Comparison of ENCODE assay signal across 22 cellular contexts in the genomic region with DNA sequence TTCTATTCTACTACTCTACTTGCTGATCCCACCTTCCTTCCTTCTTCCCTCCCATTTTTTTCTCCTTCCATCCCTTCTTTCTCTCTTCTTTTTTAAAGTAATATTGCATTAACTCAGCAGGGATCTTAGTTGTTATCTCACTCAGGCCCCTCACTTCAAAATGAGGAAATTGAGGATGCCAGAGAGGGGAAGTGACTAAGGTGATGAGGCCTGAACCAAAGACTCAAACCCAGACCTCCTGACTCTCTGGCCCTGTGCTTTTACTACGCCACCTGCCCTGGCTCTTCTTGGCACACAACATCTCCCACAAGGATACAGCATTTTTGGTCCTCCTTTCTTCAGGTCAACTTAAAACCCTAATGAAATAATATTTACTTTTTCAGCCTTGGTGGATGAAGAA.
"Had no signal": no experiment of that assay in that cellular context is flagged by ENCODE, and none has a peak within 500 bp of the region (broad histone marks: within the 10 kb centered on the region; RNA-seq: fewer than 3 reads in every experiment).

No MANE protein-coding gene starts in this region.

- H3K36me3 ChIP-seq: heart left ventricle, ovary, prostate gland, spleen, thoracic aorta, upper lobe of left lung had no signal

- H3K27ac Mint-ChIP-seq: activated CD4-positive, alpha-beta T cell treated with anti-CD3 and anti-CD28 coated beads, Interleukin-2, amount 10 ng/mL, durations not matched to agents 7 days and 5 days; activated CD8-positive, alpha-beta memory T cell treated with anti-CD3 and anti-CD28 coated beads, Interleukin-2, amount 10 ng/mL, durations not matched to agents 7 days and 5 days; activated CD8-positive, alpha-beta T cell treated with anti-CD3 and anti-CD28 coated beads for 36 hours; activated naive CD8-positive, alpha-beta T cell treated with anti-CD3 and anti-CD28 coated beads, Interleukin-2, amount 50 U/mL, for 24 hours; natural killer cell treated with Interleukin-12 subunit alpha and Interleukin-12 subunit beta and Interleukin-15 and Interleukin-18, amount 100 ng/mL, for 72 hours had no signal

- H3K36me3 Mint-ChIP-seq: activated CD8-positive, alpha-beta memory T cell treated with anti-CD3 and anti-CD28 coated beads, Interleukin-2, amount 10 ng/mL, durations not matched to agents 7 days and 5 days; natural killer cell treated with Interleukin-12 subunit alpha and Interleukin-12 subunit beta and Interleukin-15 and Interleukin-18, amount 100 ng/mL, for 72 hours had no signal

- DNase-seq: activated CD4-positive, alpha-beta T cell treated with anti-CD3 and anti-CD28 coated beads, Interleukin-2, amount 10 ng/mL, durations not matched to agents 7 days and 5 days; activated CD8-positive, alpha-beta memory T cell treated with anti-CD3 and anti-CD28 coated beads, Interleukin-2, amount 10 ng/mL, durations not matched to agents 7 days and 5 days; activated CD8-positive, alpha-beta T cell treated with anti-CD3 and anti-CD28 coated beads for 36 hours; activated gamma-delta T cell; activated naive CD4-positive, alpha-beta T cell treated with anti-CD3 and anti-CD28 coated beads, Interleukin-2, amount 50 U/mL, for 16 hours; activated naive CD8-positive, alpha-beta T cell treated with anti-CD3 and anti-CD28 coated beads, Interleukin-2, amount 50 U/mL, for 24 hours; activated T-cell treated with anti-CD3 and anti-CD28 coated beads for 4 hours; cerebellar nuclear complex; cortex of kidney; heart left ventricle; midbrain; ovary; spleen; stimulated activated CD4-positive, alpha-beta T cell treated with anti-CD3 and anti-CD28 coated beads, Interleukin-4, amount 100 ng/mL, for 1 hour; stimulated activated naive CD4-positive, alpha-beta T cell treated with Interleukin-2 at 50 U/mL for 16 hours; T1000; upper lobe of left lung had no signal

- H3K27me3 ChIP-seq: heart left ventricle, ovary, upper lobe of left lung had no signal

- FAIRE-seq: islet of Langerhans had no signal

- H3K9me3 ChIP-seq: heart left ventricle, ovary, prostate gland, spleen, thoracic aorta, upper lobe of left lung had no signal

- H3K4me3 ChIP-seq: heart left ventricle, ovary, prostate gland, spleen, thoracic aorta, upper lobe of left lung had no signal

- H3K4me3 Mint-ChIP-seq: activated CD4-positive, alpha-beta T cell treated with anti-CD3 and anti-CD28 coated beads, Interleukin-2, amount 10 ng/mL, durations not matched to agents 7 days and 5 days; activated CD8-positive, alpha-beta memory T cell treated with anti-CD3 and anti-CD28 coated beads, Interleukin-2, amount 10 ng/mL, durations not matched to agents 7 days and 5 days; activated CD8-positive, alpha-beta T cell treated with anti-CD3 and anti-CD28 coated beads for 36 hours; activated naive CD8-positive, alpha-beta T cell treated with anti-CD3 and anti-CD28 coated beads, Interleukin-2, amount 50 U/mL, for 24 hours; natural killer cell treated with Interleukin-12 subunit alpha and Interleukin-12 subunit beta and Interleukin-15 and Interleukin-18, amount 100 ng/mL, for 72 hours had no signal

- H3K9me3 Mint-ChIP-seq: activated CD4-positive, alpha-beta T cell treated with anti-CD3 and anti-CD28 coated beads, Interleukin-2, amount 10 ng/mL, durations not matched to agents 7 days and 5 days; activated CD8-positive, alpha-beta T cell treated with anti-CD3 and anti-CD28 coated beads for 36 hours had no signal

- H3K27ac ChIP-seq: epithelial cell of prostate, heart left ventricle, ovary, prostate gland, spleen, thoracic aorta, upper lobe of left lung had no signal

- H3K4me1 Mint-ChIP-seq: activated CD4-positive, alpha-beta T cell treated with anti-CD3 and anti-CD28 coated beads, Interleukin-2, amount 10 ng/mL, durations not matched to agents 7 days and 5 days; activated naive CD8-positive, alpha-beta T cell treated with anti-CD3 and anti-CD28 coated beads, Interleukin-2, amount 50 U/mL, for 24 hours had no signal
